Comparison of ENCODE assay signal across 1 cellular context in the genomic region with DNA sequence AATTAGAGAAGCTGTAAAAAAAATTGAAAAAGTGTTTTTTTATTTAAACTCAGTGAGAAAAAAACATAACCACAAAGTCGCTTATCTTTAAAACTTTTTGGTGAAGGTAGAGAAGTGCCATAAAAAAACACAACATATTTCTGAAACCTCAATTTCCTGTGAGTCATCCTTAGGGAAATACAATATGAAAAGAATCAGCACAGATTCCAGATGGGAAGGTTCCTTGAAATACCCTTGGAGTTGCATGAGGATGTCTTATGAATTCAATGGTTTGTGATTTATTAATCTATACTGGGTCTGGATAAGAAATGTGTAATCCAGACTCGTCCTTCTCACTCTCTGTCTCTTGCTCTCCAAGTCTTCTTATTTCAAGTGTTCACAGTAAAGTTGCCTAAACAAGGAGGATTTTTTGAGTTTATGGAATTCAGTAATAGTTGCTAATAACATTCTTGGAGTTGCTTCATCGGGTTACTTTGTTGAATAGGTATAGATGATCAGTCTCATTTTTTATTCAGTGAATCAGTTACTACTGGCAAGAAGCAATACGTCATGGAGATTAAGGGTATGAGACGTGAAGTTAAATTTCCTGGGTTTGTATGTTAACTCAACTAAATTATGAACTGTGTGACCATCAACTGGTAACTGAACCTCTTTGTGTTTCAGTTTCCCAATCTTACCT.
A peak's percentile ranks its signal among the peaks of the same experiment; 100 is the strongest.
TF ChIP-seq lines count a peak whose summit lies in the region.

No MANE protein-coding gene starts in this region.

TF ChIP-seq in SK-N-SH, 30 proteins besides CTCF, POLR2A, EP300 and RAD21 (continued from another document):
- TF ChIP-seq USF1 (IDR thresholded peaks at IDR 0.05; ENCODE audit: borderline replicate concordance, low read depth) (no peak), NRF1 (IDR thresholded peaks at IDR 0.05; ENCODE audit: low read depth, low read length) (no peak), SMC3 (IDR thresholded peaks at IDR 0.05; ENCODE audit: low read depth, low read length) (no peak), GATA2 (CRISPR knock-in tag; IDR thresholded peaks at IDR 0.05) (no peak), RFX5 (IDR thresholded peaks at IDR 0.05; ENCODE audit: low read length) (no peak), FOXJ3 (CRISPR knock-in tag; IDR thresholded peaks at IDR 0.05) (no peak), JUND (IDR thresholded peaks at IDR 0.05) (peak; percentile 93)
- TF ChIP-seq, protein P1, sequence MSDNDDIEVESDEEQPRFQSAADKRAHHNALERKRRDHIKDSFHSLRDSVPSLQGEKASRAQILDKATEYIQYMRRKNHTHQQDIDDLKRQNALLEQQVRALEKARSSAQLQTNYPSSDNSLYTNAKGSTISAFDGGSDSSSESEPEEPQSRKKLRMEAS (IDR thresholded peaks at IDR 0.05; ENCODE audit: low read depth): no peak
- TF ChIP-seq, protein P2, sequence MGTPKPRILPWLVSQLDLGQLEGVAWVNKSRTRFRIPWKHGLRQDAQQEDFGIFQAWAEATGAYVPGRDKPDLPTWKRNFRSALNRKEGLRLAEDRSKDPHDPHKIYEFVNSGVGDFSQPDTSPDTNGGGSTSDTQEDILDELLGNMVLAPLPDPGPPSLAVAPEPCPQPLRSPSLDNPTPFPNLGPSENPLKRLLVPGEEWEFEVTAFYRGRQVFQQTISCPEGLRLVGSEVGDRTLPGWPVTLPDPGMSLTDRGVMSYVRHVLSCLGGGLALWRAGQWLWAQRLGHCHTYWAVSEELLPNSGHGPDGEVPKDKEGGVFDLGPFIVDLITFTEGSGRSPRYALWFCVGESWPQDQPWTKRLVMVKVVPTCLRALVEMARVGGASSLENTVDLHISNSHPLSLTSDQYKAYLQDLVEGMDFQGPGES (IDR thresholded peaks at IDR 0.05; ENCODE audit: low read depth, low read length): no peak
- TF ChIP-seq, protein P3, sequence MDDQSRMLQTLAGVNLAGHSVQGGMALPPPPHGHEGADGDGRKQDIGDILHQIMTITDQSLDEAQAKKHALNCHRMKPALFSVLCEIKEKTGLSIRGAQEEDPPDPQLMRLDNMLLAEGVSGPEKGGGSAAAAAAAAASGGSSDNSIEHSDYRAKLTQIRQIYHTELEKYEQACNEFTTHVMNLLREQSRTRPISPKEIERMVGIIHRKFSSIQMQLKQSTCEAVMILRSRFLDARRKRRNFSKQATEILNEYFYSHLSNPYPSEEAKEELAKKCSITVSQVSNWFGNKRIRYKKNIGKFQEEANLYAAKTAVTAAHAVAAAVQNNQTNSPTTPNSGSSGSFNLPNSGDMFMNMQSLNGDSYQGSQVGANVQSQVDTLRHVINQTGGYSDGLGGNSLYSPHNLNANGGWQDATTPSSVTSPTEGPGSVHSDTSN (IDR thresholded peaks at IDR 0.05): peak; percentile 78
